9 cellular contexts compared by ENCODE assay signal in the genomic region with DNA sequence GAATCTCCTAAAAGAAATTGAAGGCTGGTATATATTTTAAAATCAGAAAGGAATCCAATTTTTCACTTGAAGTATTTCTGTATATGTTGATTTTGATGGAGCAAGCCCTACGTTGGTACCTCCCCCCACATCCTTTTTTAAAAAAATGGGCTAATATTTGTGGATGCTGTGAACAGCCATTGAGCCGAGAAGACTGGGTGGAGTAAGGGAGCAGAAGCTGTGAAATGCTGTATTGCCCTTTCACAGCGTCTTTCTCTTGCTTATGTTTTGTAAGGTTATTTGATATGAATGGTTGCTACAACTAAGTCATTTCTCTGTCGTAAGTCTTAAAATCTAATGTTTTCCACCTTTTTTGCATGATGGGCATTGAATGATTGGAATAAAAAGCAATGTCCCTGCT. TPM values are rescaled to one million over a fixed set of nuclear protein-coding genes. Genes with fewer than 3 reads are reported as not detected.
DNase-seq lines count a peak whose midpoint lies in the region; ATAC-seq and TF ChIP-seq lines count a peak whose summit lies in the region.
"Had no signal": no experiment of that assay in that cellular context is flagged by ENCODE, and none has a peak within 500 bp of the region (broad histone marks: within the 10 kb centered on the region; RNA-seq: fewer than 3 reads in every experiment).

No MANE protein-coding gene starts in this region.

- peak overlapping the region; percentile 24 for H3K27ac Mint-ChIP-seq in T-helper 1 cell treated with Interleukin-12 subunit alpha and Interleukin-12 subunit beta and Interleukin-4 antibody, amounts not matched to agents 30 μg/mL and 1 μg/mL, for 36 hours
- H3K27ac Mint-ChIP-seq in glutamatergic neuron (ENCODE audit: unreplicated experiment): peak overlapping the region; percentile 98
- H3K27ac Mint-ChIP-seq in stimulated activated naive CD8-positive, alpha-beta T cell treated with anti-CD3 and anti-CD28 coated beads, Interleukin-15, amount 100 ng/mL, for 72 hours: no peak overlapping the region

- H3K9me3 Mint-ChIP-seq in T-helper 1 cell treated with Interleukin-12 subunit alpha and Interleukin-12 subunit beta and Interleukin-4 antibody, amounts not matched to agents 30 μg/mL and 1 μg/mL, for 36 hours: no peaks in the 10 kb centered on the region
- H3K9me3 Mint-ChIP-seq in glutamatergic neuron (ENCODE audit: unreplicated experiment): peaks cover 6% of the 10 kb centered on the region
- no peaks in the 10 kb centered on the region for H3K9me3 Mint-ChIP-seq in stimulated activated naive CD8-positive, alpha-beta T cell treated with anti-CD3 and anti-CD28 coated beads, Interleukin-15, amount 100 ng/mL, for 72 hours

- TF ChIP-seq CTCF in WI38 (IDR thresholded peaks at IDR 0.05; ENCODE audit: low read depth, low read length) (no peak), glutamatergic neuron (IDR thresholded peaks at IDR 0.05; ENCODE audit: partially characterized antibody, unreplicated experiment) (no peak)

- peaks cover 37% of the 10 kb centered on the region for H3K4me1 Mint-ChIP-seq in T-helper 1 cell treated with Interleukin-12 subunit alpha and Interleukin-12 subunit beta and Interleukin-4 antibody, amounts not matched to agents 30 μg/mL and 1 μg/mL, for 36 hours (ENCODE audit: low read depth)
- H3K4me1 Mint-ChIP-seq in glutamatergic neuron (ENCODE audit: low read depth, unreplicated experiment): peaks cover 10% of the 10 kb centered on the region
- H3K4me1 Mint-ChIP-seq in stimulated activated naive CD8-positive, alpha-beta T cell treated with anti-CD3 and anti-CD28 coated beads, Interleukin-15, amount 100 ng/mL, for 72 hours: peaks cover 36% of the 10 kb centered on the region

- peaks cover 10% of the 10 kb centered on the region for H3K36me3 Mint-ChIP-seq in T-helper 1 cell treated with Interleukin-12 subunit alpha and Interleukin-12 subunit beta and Interleukin-4 antibody, amounts not matched to agents 30 μg/mL and 1 μg/mL, for 36 hours (ENCODE audit: low read depth)
- H3K36me3 Mint-ChIP-seq in glutamatergic neuron (ENCODE audit: unreplicated experiment): no peaks in the 10 kb centered on the region

- DNase-seq in T-helper 1 cell (no peak), glutamatergic neuron (no peak), NCI-H1092 treated with DMSO at 0.1 percent for 48 hours (lab: John Stamatoyannopoulos, UW) (no peak)
- no peak for DNase-seq in stimulated activated naive CD8-positive, alpha-beta T cell treated with anti-CD3 and anti-CD28 coated beads, Interleukin-15, amount 100 ng/mL, for 72 hours
- no peak for DNase-seq in activated CD4-positive, alpha-beta T cell treated with anti-CD3 and anti-CD28 coated beads, Interleukin-2, amount 50 U/mL, for 48 hours
- DNase-seq: amygdala had no signal

- no peaks in the 10 kb centered on the region for H3K27me3 Mint-ChIP-seq in T-helper 1 cell treated with Interleukin-12 subunit alpha and Interleukin-12 subunit beta and Interleukin-4 antibody, amounts not matched to agents 30 μg/mL and 1 μg/mL, for 36 hours (ENCODE audit: low read depth)
- peaks cover 8% of the 10 kb centered on the region for H3K27me3 Mint-ChIP-seq in glutamatergic neuron (ENCODE audit: unreplicated experiment)
- H3K27me3 Mint-ChIP-seq in stimulated activated naive CD8-positive, alpha-beta T cell treated with anti-CD3 and anti-CD28 coated beads, Interleukin-15, amount 100 ng/mL, for 72 hours: no peaks in the 10 kb centered on the region

- ATAC-seq in stimulated activated naive CD8-positive, alpha-beta T cell treated with anti-CD3 and anti-CD28 coated beads, Interleukin-15, amount 100 ng/mL, for 72 hours: no peak
- ATAC-seq in HG02884 (IDR thresholded peaks at IDR 0.05; ENCODE audit: unreplicated experiment): no peak

- peak overlapping the region; percentile 96 for H3K4me3 Mint-ChIP-seq in T-helper 1 cell treated with Interleukin-12 subunit alpha and Interleukin-12 subunit beta and Interleukin-4 antibody, amounts not matched to agents 30 μg/mL and 1 μg/mL, for 36 hours
- peak overlapping the region; percentile 97 for H3K4me3 Mint-ChIP-seq in glutamatergic neuron (ENCODE audit: unreplicated experiment)
- peak overlapping the region; percentile 81 to 93 for H3K4me3 Mint-ChIP-seq in stimulated activated naive CD8-positive, alpha-beta T cell treated with anti-CD3 and anti-CD28 coated beads, Interleukin-15, amount 100 ng/mL, for 72 hours

- H3K4me3 ChIP-seq in WI38 (ENCODE audit: low read depth, low read length): peak overlapping the region; percentile 96

RNA-seq across cellular contexts. Expression of gene PAFAH1B1, which starts 2.3 kb away (rescaled TPM):
- 296 TPM for total RNA-seq in glutamatergic neuron (ENCODE audit: unreplicated experiment)

Comparison
In these comparisons a context has a peak if more than half of its experiments do, and no peak if none do; other contexts are left out.
1. H3K27ac Mint-ChIP-seq: peak in T-helper 1 cell treated with Interleukin-12 subunit alpha and Interleukin-12 subunit beta and Interleukin-4 antibody, amounts not matched to agents 30 μg/mL and 1 μg/mL, for 36 hours (single experiment) and glutamatergic neuron (single experiment); none in stimulated activated naive CD8-positive, alpha-beta T cell treated with anti-CD3 and anti-CD28 coated beads, Interleukin-15, amount 100 ng/mL, for 72 hours (0 of 2).
2. Peak in every context shown above with its lines, with median percentiles within 50 percentile points of each other: H3K4me3 Mint-ChIP-seq.